ENCODE assay signal across 8 cellular contexts in genomic region chr3:197752107-197752506, GRCh38. TPM values are rescaled to one million over a fixed set of nuclear protein-coding genes. Genes with fewer than 3 reads are reported as not detected.
DNase-seq lines count a peak whose midpoint lies in the region; ATAC-seq and TF ChIP-seq lines count a peak whose summit lies in the region.

No MANE protein-coding gene starts in this region.

- H3K4me2 ChIP-seq in DND-41 (ENCODE audit: insufficient read depth, low read length) = peak overlapping the region; percentile 94
- H3K4me2 ChIP-seq in Loucy (ENCODE audit: low read depth, low read length, poor library complexity, severe bottlenecking) = peak overlapping the region; percentile 87

- no peaks in the 10 kb centered on the region for H3K9me3 Mint-ChIP-seq in MCF 10A (ENCODE audit: unreplicated experiment)
- H3K9me3 Mint-ChIP-seq in osteocyte (ENCODE audit: unreplicated experiment) = no peaks in the 10 kb centered on the region

- peak overlapping the region; percentile 61 for H3K27ac Mint-ChIP-seq in MCF 10A (ENCODE audit: low read depth, unreplicated experiment)
- peak overlapping the region; percentile 62 for H3K27ac Mint-ChIP-seq in osteocyte (ENCODE audit: unreplicated experiment)

- DNase-seq in DND-41 = no peak
- no peak for DNase-seq in MCF 10A (ENCODE audit: unreplicated experiment)
- no peak for DNase-seq in osteocyte (ENCODE audit: extremely low spot score, unreplicated experiment)
- no peak for DNase-seq in NCI-H2171 treated with DMSO at 0.1 percent for 48 hours (lab: John Stamatoyannopoulos, UW)
- DNase-seq in NCI-H2227 (lab: John Stamatoyannopoulos, UW; ENCODE audit: unreplicated experiment) = no peak

- H3K36me3 ChIP-seq in DND-41 (ENCODE audit: insufficient read depth, low read length) (no peaks in the 10 kb centered on the region; the same call in 1 of the 2 replicates), Loucy (ENCODE audit: insufficient read depth, low read length) (peaks cover 7% of the 10 kb centered on the region; the same call in 1 of the 2 replicates)

- H3K79me2 ChIP-seq in DND-41 (ENCODE audit: insufficient read depth, low read length) (peaks cover 38% of the 10 kb centered on the region), Loucy (ENCODE audit: insufficient read depth, low read length) (peaks cover 62% of the 10 kb centered on the region)

- POLR2A ChIA-PET in MCF 10A (lab: Yijun Ruan, JAX) = interaction anchor here (4.0 to 7.1 kb wide), 3 partner anchors 16 to 41 kb away, joined by 26 to 76 read pairs (median 55); partner anchors contain the start of genes LRCH3 and RUBCN

- no peaks in the 10 kb centered on the region for H3K9me3 ChIP-seq in DND-41 (ENCODE audit: insufficient read depth, low read length, severe bottlenecking)
- H3K9me3 ChIP-seq in Loucy (ENCODE audit: insufficient read depth, low read depth, low read length) = no peaks in the 10 kb centered on the region

- intact Hi-C loops in MCF 10A (cut with micrococcal nuclease) = no loop called here

- H2AFZ ChIP-seq in DND-41 (ENCODE audit: low read depth, low read length) (no peak overlapping the region), Loucy (ENCODE audit: low read length) (no peak overlapping the region)

- CTCF ChIA-PET in MCF 10A (lab: Yijun Ruan, JAX) = no interaction called here

- H3K27ac ChIP-seq in DND-41 (ENCODE audit: low read length) = no peak overlapping the region

- H3K36me3 Mint-ChIP-seq in MCF 10A (ENCODE audit: insufficient read depth, unreplicated experiment) (no peaks in the 10 kb centered on the region), osteocyte (ENCODE audit: unreplicated experiment) (no peaks in the 10 kb centered on the region)

- peaks cover 16% of the 10 kb centered on the region for H3K27me3 ChIP-seq in DND-41 (ENCODE audit: insufficient read depth, low read length, poor library complexity)
- H3K27me3 ChIP-seq in Loucy (ENCODE audit: insufficient read depth, low read length, poor library complexity, severe bottlenecking) = no peaks in the 10 kb centered on the region

- BruUV-seq in MCF 10A (replicated peaks; lab: Mats Ljungman, UMichigan) = no TSS peak

- peaks cover 18% of the 10 kb centered on the region for H4K20me1 ChIP-seq in DND-41 (ENCODE audit: insufficient read depth, low read length)
- H4K20me1 ChIP-seq in Loucy (ENCODE audit: insufficient read depth, low read length, poor library complexity, severe bottlenecking) = peaks cover 45% of the 10 kb centered on the region

- no peaks in the 10 kb centered on the region for H3K9me2 ChIP-seq in Loucy (replicated peaks; ENCODE audit: low read depth, low read length)

- peak overlapping the region; percentile 98 for H3K4me3 Mint-ChIP-seq in MCF 10A (ENCODE audit: unreplicated experiment)
- peak overlapping the region; percentile 72 for H3K4me3 Mint-ChIP-seq in osteocyte (ENCODE audit: unreplicated experiment)

- H3F3A ChIP-seq in Loucy (ENCODE audit: low read depth) = no peaks in the 10 kb centered on the region; the same call in 1 of the 2 replicates

- H3K4me1 Mint-ChIP-seq in MCF 10A (ENCODE audit: insufficient read depth, unreplicated experiment) = peaks cover 27% of the 10 kb centered on the region
- H3K4me1 Mint-ChIP-seq in osteocyte (ENCODE audit: unreplicated experiment) = peaks cover 38% of the 10 kb centered on the region

- H3K4me3 ChIP-seq in DND-41 (ENCODE audit: low read depth in 1 of 2, low read length in 2 of 2) (peak overlapping the region in 1 of 2 experiments; percentile 80; a peak in 3 of 4 replicates), Loucy (ENCODE audit: low read length, poor library complexity, severe bottlenecking) (peak overlapping the region; percentile 80)

- peak overlapping the region; percentile 74; the same call in 1 of the 2 replicates for H3K9ac ChIP-seq in DND-41 (ENCODE audit: low read depth, low read length)
- no peak overlapping the region for H3K9ac ChIP-seq in Loucy (ENCODE audit: low read depth, low read length, poor library complexity, severe bottlenecking)

- no peaks in the 10 kb centered on the region for H3K27me3 Mint-ChIP-seq in MCF 10A (ENCODE audit: insufficient read depth, unreplicated experiment)
- no peaks in the 10 kb centered on the region for H3K27me3 Mint-ChIP-seq in osteocyte (ENCODE audit: unreplicated experiment)

- H3K4me1 ChIP-seq in DND-41 (ENCODE audit: insufficient read depth, low read length) (peaks cover 33% of the 10 kb centered on the region), Loucy (ENCODE audit: insufficient read depth, low read length, poor library complexity, severe bottlenecking) (peaks cover 45% of the 10 kb centered on the region)

- TF ChIP-seq CTCF in DND-41 (IDR thresholded peaks at IDR 0.05; ENCODE audit: borderline replicate concordance, extremely low read depth, low read length, poor library complexity, severe bottlenecking) = no peak
- TF ChIP-seq CTCF in Loucy (conservative IDR thresholded peaks at IDR 0.05; ENCODE audit: low read length) = no peak
- TF ChIP-seq CTCF in MCF 10A (IDR thresholded peaks at IDR 0.05; ENCODE audit: unreplicated experiment) = no peak
- no peak for TF ChIP-seq CTCF in osteocyte (IDR thresholded peaks at IDR 0.05)

- no peak for ATAC-seq in DND-41 (ENCODE audit: insufficient read depth, low read depth)
- no peak for ATAC-seq in HG03139 (IDR thresholded peaks at IDR 0.05; ENCODE audit: unreplicated experiment)
- no peak for ATAC-seq in HG03097 (IDR thresholded peaks at IDR 0.05; ENCODE audit: low FRiP score, unreplicated experiment)

RNA-seq across cellular contexts. Expression of gene FYTTD1, which starts 2.4 kb away (rescaled TPM):
- total RNA-seq in MCF 10A (2022) (45.9 and 46.3 TPM in 2 replicates), osteocyte (67.2 and 84.3 TPM in 2 replicates)

RNA-seq across cellular contexts. Expression of gene RUBCN, which starts 15.4 kb away (rescaled TPM):
- total RNA-seq in MCF 10A (2022) = 29.9 and 35.5 TPM in 2 replicates
- 30.3 and 30.7 TPM in 2 replicates for total RNA-seq in osteocyte

RNA-seq across cellular contexts. Expression of gene LRCH3, which starts 38.9 kb away (rescaled TPM):
- 55.3 and 58.8 TPM in 2 replicates for total RNA-seq in MCF 10A (2022)
- total RNA-seq in osteocyte = 70.2 and 73.1 TPM in 2 replicates
